In genomic region chr17:34171245-34171818, GRCh38 we compare ENCODE assay signal across 8 cellular contexts.
DNase-seq lines count a peak whose midpoint lies in the region; ATAC-seq, FAIRE-seq and TF ChIP-seq lines count a peak whose summit lies in the region.

No MANE protein-coding gene starts in this region.

- H3K23ac ChIP-seq in neuronal stem cell (ENCODE audit: low read depth, low read length, poor library complexity) = no peak overlapping the region

- no peaks in the 10 kb centered on the region for H3K9me3 Mint-ChIP-seq in type B pancreatic cell

- H2BK15ac ChIP-seq in neuronal stem cell (ENCODE audit: low read length) = no peak overlapping the region

- H3K9me3 ChIP-seq in fibroblast of lung (ENCODE audit: control insufficient read depth, insufficient read depth, low read depth, low read length) (no peaks in the 10 kb centered on the region), neuronal stem cell (replicated peaks in 1 of 2; ENCODE audit: control insufficient read depth in 2 of 2, insufficient read depth in 1 of 2, low read depth in 1 of 2, low read length in 2 of 2) (no peaks in the 10 kb centered on the region)

- H3K27me3 ChIP-seq in fibroblast of lung (ENCODE audit: control insufficient read depth, insufficient read depth, low read length) = no peaks in the 10 kb centered on the region
- H3K27me3 ChIP-seq in neuronal stem cell (ENCODE audit: control insufficient read depth in 3 of 3, insufficient read depth in 3 of 3, low read depth in 1 of 3, low read length in 3 of 3) = no peaks in the 10 kb centered on the region

- no peaks in the 10 kb centered on the region for H3K36me3 Mint-ChIP-seq in type B pancreatic cell

- H2BK5ac ChIP-seq in neuronal stem cell (ENCODE audit: low read length) = no peak overlapping the region

- no peaks in the 10 kb centered on the region for H3K79me1 ChIP-seq in neuronal stem cell (ENCODE audit: low read depth, low read length)

- peak; percentile 75 for FAIRE-seq in GM19239 (lab: Jason Lieb, UNC)

- H2BK120ac ChIP-seq in neuronal stem cell (ENCODE audit: low read depth, low read length) = no peak overlapping the region

- no peak overlapping the region for H3K9ac ChIP-seq in fibroblast of lung (ENCODE audit: insufficient read depth, low read length)
- H3K9ac ChIP-seq in neuronal stem cell (ENCODE audit: low read depth, low read length, poor library complexity) = no peak overlapping the region

- H2BK12ac ChIP-seq in neuronal stem cell (ENCODE audit: low read length) = no peak overlapping the region

- no peak overlapping the region for H2AK5ac ChIP-seq in neuronal stem cell (ENCODE audit: low read depth, low read length)

- peaks cover 30% of the 10 kb centered on the region for H3K4me1 Mint-ChIP-seq in type B pancreatic cell (ENCODE audit: unreplicated experiment)

- no peak overlapping the region for H3K18ac ChIP-seq in neuronal stem cell (ENCODE audit: low read length)

- H3K4me3 ChIP-seq in AG09309 (ENCODE audit: control insufficient read depth, low read depth, low read length) (no peak overlapping the region), fibroblast of lung (replicated peaks in 1 of 4; ENCODE audit: control extremely low read depth in 1 of 4, insufficient read depth in 1 of 4, low read depth in 3 of 4, low read length in 4 of 4) (no peak overlapping the region), neuronal stem cell (ENCODE audit: low read length in 2 of 2) (no peak overlapping the region)

- no peaks in the 10 kb centered on the region for H3K79me2 ChIP-seq in fibroblast of lung (ENCODE audit: control insufficient read depth, insufficient read depth, low read length)

- H3K4me1 ChIP-seq in fibroblast of lung (ENCODE audit: control insufficient read depth, extremely low read depth, insufficient read depth, low read length) (peaks cover 3% of the 10 kb centered on the region), neuronal stem cell (ENCODE audit: control insufficient read depth in 2 of 2, insufficient read depth in 1 of 2, low read depth in 1 of 2, low read length in 2 of 2) (no peaks in the 10 kb centered on the region)

- H2AFZ ChIP-seq in fibroblast of lung (ENCODE audit: low read length) (no peak overlapping the region), neuronal stem cell (ENCODE audit: low read length) (no peak overlapping the region)

- H4K20me1 ChIP-seq in fibroblast of lung (ENCODE audit: control insufficient read depth, extremely low read depth, insufficient read depth, low read length) = no peaks in the 10 kb centered on the region

- H4K8ac ChIP-seq in neuronal stem cell (ENCODE audit: low read depth, low read length) = no peak overlapping the region

- no peak overlapping the region for H3K14ac ChIP-seq in neuronal stem cell (ENCODE audit: low read length)

- H3K4me2 ChIP-seq in fibroblast of lung (ENCODE audit: extremely low read depth, insufficient read depth, low read length) (no peak overlapping the region), neuronal stem cell (ENCODE audit: insufficient read depth, low read length, poor library complexity, severe bottlenecking) (no peak overlapping the region)

- no peaks in the 10 kb centered on the region for H3K36me3 ChIP-seq in fibroblast of lung (ENCODE audit: control insufficient read depth, insufficient read depth, low read length)
- H3K36me3 ChIP-seq in neuronal stem cell (replicated peaks in 1 of 2; ENCODE audit: control insufficient read depth in 2 of 2, insufficient read depth in 2 of 2, low read length in 2 of 2) = no peaks in the 10 kb centered on the region

- TF ChIP-seq CTCF in AG09309 (IDR thresholded peaks at IDR 0.05; ENCODE audit: control insufficient read depth, insufficient read depth, low read depth, low read length, missing control alignments) (peak; percentile 90), fibroblast of lung (conservative IDR thresholded peaks at IDR 0.05 in 1 of 2, IDR thresholded peaks at IDR 0.05 in 1 of 2; ENCODE audit: low read depth in 1 of 2, low read length in 2 of 2) (peak; percentile 69 to 92), type B pancreatic cell (conservative IDR thresholded peaks at IDR 0.05) (peak; percentile 88)

- no peak for ATAC-seq in GM19463 (IDR thresholded peaks at IDR 0.05; ENCODE audit: unreplicated experiment)

- H3K4ac ChIP-seq in neuronal stem cell (ENCODE audit: low read length) = no peak overlapping the region

- peak overlapping the region; percentile 25 for H3K27ac Mint-ChIP-seq in type B pancreatic cell

- H3K27ac ChIP-seq in fibroblast of lung (ENCODE audit: insufficient read depth, low read length) (no peak overlapping the region), neuronal stem cell (replicated peaks; ENCODE audit: low read length) (no peak overlapping the region)

- WGBS in neuronal stem cell (ENCODE audit: extremely low coverage in 2 of 2, insufficient read length in 2 of 2, insufficient replicate concordance in 1 of 2), 2 donors = no CpG with 5 or more reads among the region's 9 CpGs

- H4K91ac ChIP-seq in neuronal stem cell (ENCODE audit: low read depth, low read length, poor library complexity) = no peak overlapping the region

- DNase-seq in AG09309 (ENCODE audit: low read depth) = peak; percentile 8
- DNase-seq in GM19239 (ENCODE audit: insufficient read length, low spot score) = peak; percentile 49
- DNase-seq in NCI-H748 treated with DMSO at 0.1 percent for 48 hours (lab: John Stamatoyannopoulos, UW) = peak; percentile 18
- peak; percentile 69 for DNase-seq in activated CD8-positive, alpha-beta memory T cell treated with anti-CD3 and anti-CD28 coated beads, Interleukin-2, amount 50 U/mL, for 48 hours
- peak; percentile 36 to 53 for DNase-seq in fibroblast of lung (ENCODE audit: low read depth in 2 of 2)
- DNase-seq in neuronal stem cell (ENCODE audit: low spot score) = peak; percentile 43
- no peak for DNase-seq in type B pancreatic cell (ENCODE audit: extremely low spot score, unreplicated experiment)

- H3K27me3 Mint-ChIP-seq in type B pancreatic cell = peaks cover 11% of the 10 kb centered on the region

- H3K4me3 Mint-ChIP-seq in type B pancreatic cell = no peak overlapping the region
